Comparison of ENCODE assay signal across 25 cellular contexts in the genomic region with DNA sequence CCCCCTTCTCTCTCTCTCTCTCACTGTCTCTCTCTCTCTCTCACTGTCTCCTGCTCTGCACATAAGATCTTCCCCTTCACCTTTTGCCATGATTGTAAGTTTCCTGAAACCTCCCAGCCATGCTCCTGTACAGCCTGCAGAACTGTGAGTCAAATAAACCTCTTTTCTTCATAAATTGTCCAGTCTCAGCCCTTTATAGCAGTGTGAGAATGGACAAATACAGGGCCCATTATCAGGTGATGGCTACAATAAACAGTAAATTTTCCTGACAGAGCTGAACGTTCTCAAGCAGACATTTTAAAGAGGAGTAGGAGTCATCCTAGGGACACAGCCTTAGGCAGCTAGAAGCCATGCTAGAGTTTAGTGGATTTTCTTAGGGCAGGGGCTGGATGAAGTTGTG.
"Had no signal": no experiment of that assay in that cellular context is flagged by ENCODE, and none has a peak within 500 bp of the region (broad histone marks: within the 10 kb centered on the region; RNA-seq: fewer than 3 reads in every experiment).

No MANE protein-coding gene starts in this region.

- H3K4me3 ChIP-seq: adrenal gland, body of pancreas, breast epithelium, SK-N-MC had no signal

- H3K27me3 Mint-ChIP-seq: activated CD4-positive, alpha-beta T cell treated with anti-CD3 and anti-CD28 coated beads for 36 hours; activated CD4-positive, alpha-beta T cell treated with anti-CD3 and anti-CD28 coated beads, Interleukin-2, amount 10 ng/mL, durations not matched to agents 7 days and 5 days; activated T-cell treated with anti-CD3 and anti-CD28 coated beads, Interleukin-2, amount 50 U/mL, for 24 hours had no signal

- H3K27me3 ChIP-seq: adrenal gland, body of pancreas, breast epithelium had no signal

- H3K27ac ChIP-seq: adrenal gland, body of pancreas, breast epithelium, SK-N-MC had no signal

- H3K9me3 ChIP-seq: adrenal gland, body of pancreas, breast epithelium had no signal

- H3K4me1 ChIP-seq: adrenal gland, body of pancreas, breast epithelium had no signal

- FAIRE-seq: astrocyte had no signal

- H3K27ac Mint-ChIP-seq: activated CD4-positive, alpha-beta T cell treated with anti-CD3 and anti-CD28 coated beads for 36 hours; activated CD4-positive, alpha-beta T cell treated with anti-CD3 and anti-CD28 coated beads, Interleukin-2, amount 10 ng/mL, durations not matched to agents 7 days and 5 days; activated CD8-positive, alpha-beta T cell treated with anti-CD3 and anti-CD28 coated beads, Interleukin-2, amount 10 ng/mL, durations not matched to agents 7 days and 5 days; activated naive CD4-positive, alpha-beta T cell treated with anti-CD3 and anti-CD28 coated beads, Interleukin-2, amount 50 U/mL, for 72 hours; activated T-cell treated with anti-CD3 and anti-CD28 coated beads, Interleukin-2, amount 50 U/mL, for 24 hours; activated T-helper 2 cell treated with anti-CD3 and anti-CD28 coated beads, Interferon-gamma antibody, Interleukin-2, Interleukin-4, amounts not matched to agents 10 μg/mL and 5 μg/mL and 100 μg/mL, durations not matched to agents 14 hours and 24 hours and 36 hours; T-helper 1 cell treated with Interleukin-12 subunit alpha and Interleukin-12 subunit beta and Interleukin-4 antibody, amounts not matched to agents 30 μg/mL and 1 μg/mL, for 36 hours; T-helper 2 cell treated with Interferon-gamma antibody and Interleukin-4, amounts not matched to agents 5 μg/mL and 100 μg/mL, for 36 hours had no signal

- ATAC-seq: activated CD4-positive, alpha-beta T cell treated with anti-CD3 and anti-CD28 coated beads for 36 hours; activated CD4-positive, CD25-positive, alpha-beta regulatory T cell treated with anti-CD3 and anti-CD28 coated beads, Interleukin-2, amount 50 U/mL, for 24 hours; activated CD8-positive, alpha-beta T cell treated with anti-CD3 and anti-CD28 coated beads, Interleukin-2, amount 10 ng/mL, durations not matched to agents 7 days and 5 days; activated naive CD4-positive, alpha-beta T cell treated with anti-CD3 and anti-CD28 coated beads, Interleukin-2, amount 50 U/mL, for 72 hours; body of pancreas; WTC11 had no signal

- H3K4me3 Mint-ChIP-seq: activated CD4-positive, alpha-beta T cell treated with anti-CD3 and anti-CD28 coated beads for 36 hours; activated CD4-positive, alpha-beta T cell treated with anti-CD3 and anti-CD28 coated beads, Interleukin-2, amount 10 ng/mL, durations not matched to agents 7 days and 5 days; activated CD8-positive, alpha-beta T cell treated with anti-CD3 and anti-CD28 coated beads, Interleukin-2, amount 10 ng/mL, durations not matched to agents 7 days and 5 days; activated T-cell treated with anti-CD3 and anti-CD28 coated beads, Interleukin-2, amount 50 U/mL, for 24 hours; T-helper 1 cell treated with Interleukin-12 subunit alpha and Interleukin-12 subunit beta and Interleukin-4 antibody, amounts not matched to agents 30 μg/mL and 1 μg/mL, for 36 hours; T-helper 2 cell treated with Interferon-gamma antibody and Interleukin-4, amounts not matched to agents 5 μg/mL and 100 μg/mL, for 36 hours; WTC11 had no signal

- DNase-seq: activated CD4-positive, alpha-beta T cell treated with anti-CD3 and anti-CD28 coated beads for 36 hours; activated CD4-positive, alpha-beta T cell treated with anti-CD3 and anti-CD28 coated beads, Interleukin-2, amount 10 ng/mL, durations not matched to agents 7 days and 5 days; activated CD4-positive, alpha-beta T cell treated with anti-CD3 and anti-CD28 coated beads, Interleukin-2, amount 50 U/mL, for 48 hours; activated CD8-positive, alpha-beta T cell treated with anti-CD3 and anti-CD28 coated beads, Interleukin-2, amount 10 ng/mL, durations not matched to agents 7 days and 5 days; activated gamma-delta T cell; activated naive CD4-positive, alpha-beta T cell treated with Interleukin-2 at 50 U/mL for 16 hours; activated T-cell treated with anti-CD3 and anti-CD28 coated beads, Interleukin-2, amount 50 U/mL, for 24 hours; adrenal gland; body of pancreas; Kasumi-1; NCI-H146; NCI-H187 treated with DMSO at 0.1 percent for 48 hours; NCI-H226; NCI-H524; NCI-H82; Right ventricle myocardium superior had no signal

- H3K4me1 Mint-ChIP-seq: activated CD4-positive, alpha-beta T cell treated with anti-CD3 and anti-CD28 coated beads for 36 hours; activated CD4-positive, alpha-beta T cell treated with anti-CD3 and anti-CD28 coated beads, Interleukin-2, amount 10 ng/mL, durations not matched to agents 7 days and 5 days had no signal

- H3K36me3 Mint-ChIP-seq: activated naive CD4-positive, alpha-beta T cell treated with anti-CD3 and anti-CD28 coated beads, Interleukin-2, amount 50 U/mL, for 72 hours; WTC11 had no signal

- H3K36me3 ChIP-seq: adrenal gland, breast epithelium had no signal

- H3K9me3 Mint-ChIP-seq: T-helper 1 cell treated with Interleukin-12 subunit alpha and Interleukin-12 subunit beta and Interleukin-4 antibody, amounts not matched to agents 30 μg/mL and 1 μg/mL, for 36 hours had no signal
